20 cellular contexts compared by ENCODE assay signal in genomic region chr18:25962176-25962575, GRCh38.
A peak's percentile ranks its signal among the peaks of the same experiment; 100 is the strongest.
DNase-seq lines count a peak whose midpoint lies in the region; ATAC-seq and TF ChIP-seq lines count a peak whose summit lies in the region.
"Had no signal": no experiment of that assay in that cellular context is flagged by ENCODE, and none has a peak within 500 bp of the region (broad histone marks: within the 10 kb centered on the region; RNA-seq: fewer than 3 reads in every experiment).

No MANE protein-coding gene starts in this region.

- no peaks in the 10 kb centered on the region for H3K9me3 ChIP-seq in SU-DHL-6 (ENCODE audit: insufficient read depth, low read length)
- H3K9me3 ChIP-seq: MG63 had no signal

- H3K79me2 ChIP-seq in GM23338 (replicated peaks; ENCODE audit: insufficient read depth) (no peaks in the 10 kb centered on the region), SU-DHL-6 (ENCODE audit: insufficient read depth, low read length) (no peaks in the 10 kb centered on the region)

- H2AFZ ChIP-seq in GM23338 (peak overlapping the region; percentile 24; the same call in 1 of the 2 replicates), SU-DHL-6 (ENCODE audit: low read depth, low read length, severe bottlenecking) (no peak overlapping the region)

- no peak overlapping the region for H3K27ac ChIP-seq in GM23338 (ENCODE audit: low read depth)
- no peak overlapping the region for H3K27ac ChIP-seq in SU-DHL-6 (ENCODE audit: low read depth, low read length)
- H3K27ac ChIP-seq: RWPE1 had no signal

- DNase-seq in GM12865 (ENCODE audit: low read depth) (peak; percentile 44), GM23338 (ENCODE audit: low spot score) (no peak), retina (no peak), NCI-H345 (lab: John Stamatoyannopoulos, UW) (no peak)
- DNase-seq: AML-193, COR-L47, HCEC 1CT, Karpas-422, MG63, NCI-H1092 treated with DMSO at 0.1 percent for 48 hours, NCI-H2081 treated with DMSO at 0.1 percent for 48 hours, NCI-H226, NCI-H69, PC-3 had no signal

- H3K27me3 Mint-ChIP-seq in GM23338 (ENCODE audit: insufficient read depth, low read depth, poor library complexity) = no peaks in the 10 kb centered on the region

- H3K9ac ChIP-seq in SU-DHL-6 (ENCODE audit: low read length) = no peak overlapping the region

- H3K27ac Mint-ChIP-seq in GM23338 = no peak overlapping the region

- H3K36me3 ChIP-seq in GM23338 (ENCODE audit: insufficient read depth) = no peaks in the 10 kb centered on the region
- H3K36me3 ChIP-seq in SU-DHL-6 (ENCODE audit: low read length) = no peaks in the 10 kb centered on the region
- H3K36me3 ChIP-seq: MG63 had no signal

- H3K4me3 Mint-ChIP-seq in GM23338 = no peak overlapping the region
- H3K4me3 Mint-ChIP-seq: CD14-positive monocyte had no signal

- TF ChIP-seq CTCF in GM12865 (IDR thresholded peaks at IDR 0.05; ENCODE audit: insufficient read depth, low read depth, low read length, missing control alignments) = no peak
- TF ChIP-seq CTCF in GM23338 (conservative IDR thresholded peaks at IDR 0.05; ENCODE audit: low read depth in 2 of 2) = no peak
- no peak for TF ChIP-seq CTCF in SU-DHL-6 (IDR thresholded peaks at IDR 0.05; ENCODE audit: insufficient read depth, low read length, poor library complexity, severe bottlenecking)

- peaks cover 24% of the 10 kb centered on the region for H3K4me1 Mint-ChIP-seq in GM23338
- H3K4me1 Mint-ChIP-seq: CD14-positive monocyte had no signal

- H3K9me2 ChIP-seq in GM23338 (ENCODE audit: insufficient read depth) (no peaks in the 10 kb centered on the region), SU-DHL-6 (replicated peaks; ENCODE audit: insufficient read depth, low read length) (no peaks in the 10 kb centered on the region)

- H3K4me2 ChIP-seq in GM23338 = no peak overlapping the region
- H3K4me2 ChIP-seq in SU-DHL-6 (ENCODE audit: low read depth, low read length, poor library complexity, severe bottlenecking) = peak overlapping the region; percentile 11

- peaks cover 10% of the 10 kb centered on the region for H3K4me1 ChIP-seq in GM23338 (ENCODE audit: insufficient read depth)

- no peaks in the 10 kb centered on the region for H3K36me3 Mint-ChIP-seq in GM23338 (ENCODE audit: low read depth)
- H3K36me3 Mint-ChIP-seq: CD14-positive monocyte had no signal

- no peaks in the 10 kb centered on the region for H3K27me3 ChIP-seq in GM23338 (ENCODE audit: insufficient read depth)
- H3K27me3 ChIP-seq in SU-DHL-6 (ENCODE audit: low read length) = no peaks in the 10 kb centered on the region

- no peaks in the 10 kb centered on the region; the same call in 2 of the 3 replicates for H3K9me3 Mint-ChIP-seq in GM23338

- ATAC-seq in GM18520 (IDR thresholded peaks at IDR 0.05; ENCODE audit: unreplicated experiment) = peak; percentile 87
- ATAC-seq in GM23338 = no peak
- ATAC-seq in HG02763 (IDR thresholded peaks at IDR 0.05; ENCODE audit: unreplicated experiment) = no peak
- no peak for ATAC-seq in HG03135 (IDR thresholded peaks at IDR 0.05; ENCODE audit: unreplicated experiment)
- ATAC-seq: PC-3 had no signal

- H3K4me3 ChIP-seq in GM12865 (ENCODE audit: low read depth, low read length) (no peak overlapping the region), GM23338 (no peak overlapping the region), SU-DHL-6 (ENCODE audit: insufficient read depth, low read length, poor library complexity, severe bottlenecking) (no peak overlapping the region)
- H3K4me3 ChIP-seq: MG63 had no signal

- H3F3A ChIP-seq in GM23338 (replicated peaks; ENCODE audit: low read depth) (no peaks in the 10 kb centered on the region), SU-DHL-6 (ENCODE audit: insufficient read depth) (no peaks in the 10 kb centered on the region)

- H4K20me1 ChIP-seq in GM23338 (replicated peaks; ENCODE audit: insufficient read depth) (no peaks in the 10 kb centered on the region), SU-DHL-6 (ENCODE audit: low read depth, low read length) (no peaks in the 10 kb centered on the region)

TF ChIP-seq in GM23338, 12 proteins besides CTCF, POLR2A, EP300 and RAD21 (continues in another document):
- no peak for TF ChIP-seq ZNF462 (CRISPR knock-in tag; IDR thresholded peaks at IDR 0.05)
- no peak for TF ChIP-seq ZNF114 (CRISPR knock-in tag; IDR thresholded peaks at IDR 0.05)
- no peak for TF ChIP-seq CREB1 (CRISPR knock-in tag; IDR thresholded peaks at IDR 0.05; ENCODE audit: low read depth)
- TF ChIP-seq ETS1 (IDR thresholded peaks at IDR 0.05) = no peak
- TF ChIP-seq JUNB (IDR thresholded peaks at IDR 0.05; ENCODE audit: unreplicated experiment) = no peak
- no peak for TF ChIP-seq NANOG (IDR thresholded peaks at IDR 0.05; ENCODE audit: borderline replicate concordance)
